In the genomic region with DNA sequence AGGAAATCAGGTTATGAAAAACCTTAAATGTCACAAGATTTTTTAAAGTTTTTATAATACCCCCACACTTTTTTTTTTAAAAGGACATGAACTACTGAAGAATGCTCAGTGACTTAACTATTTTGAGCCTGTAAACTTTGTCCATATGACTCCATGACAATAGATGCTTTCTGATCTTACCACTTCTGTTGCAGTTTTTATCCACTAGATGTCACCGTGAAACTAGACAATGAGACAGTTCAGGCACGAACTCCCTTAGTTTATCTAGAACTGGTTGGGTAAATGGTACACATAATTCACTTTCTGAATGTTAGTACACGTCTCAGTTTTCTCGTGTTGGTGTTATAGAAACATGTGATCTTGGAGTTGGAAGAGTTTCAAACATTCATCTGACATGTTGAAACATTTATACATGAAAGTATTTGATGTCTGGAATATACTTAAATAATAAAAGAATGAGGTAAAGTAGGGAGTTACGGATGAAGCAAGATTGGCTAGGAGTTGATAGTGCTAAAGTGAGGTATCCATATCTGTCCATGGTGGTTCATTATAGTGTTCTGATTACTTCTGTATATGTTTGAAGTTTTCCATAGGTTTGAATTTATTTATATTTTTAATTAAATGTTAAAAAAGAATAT, we compare ENCODE assay signal across 9 cellular contexts. TPM values are rescaled to one million over a fixed set of nuclear protein-coding genes. Genes with fewer than 3 reads are reported as not detected.
DNase-seq lines count a peak whose midpoint lies in the region; ATAC-seq and TF ChIP-seq lines count a peak whose summit lies in the region.
"Had no signal": no experiment of that assay in that cellular context is flagged by ENCODE, and none has a peak within 500 bp of the region (broad histone marks: within the 10 kb centered on the region; RNA-seq: fewer than 3 reads in every experiment).

No MANE protein-coding gene starts in this region.

- peak; percentile 89 for TF ChIP-seq CTCF in OCI-LY3 (IDR thresholded peaks at IDR 0.05; ENCODE audit: low read depth, low read length)
- peak; percentile 97 for TF ChIP-seq CTCF in chondrocyte (IDR thresholded peaks at IDR 0.05)
- TF ChIP-seq CTCF in liver (IDR thresholded peaks at IDR 0.05; ENCODE audit: low read depth, low read length, missing input control) = peak; percentile 86
- peak; percentile 47 to 85 (median 68) for TF ChIP-seq CTCF in upper lobe of left lung (IDR thresholded peaks at IDR 0.05)

- intact Hi-C loops in activated CD4-positive, alpha-beta T cell treated with anti-CD3 and anti-CD28 coated beads for 36 hours (cut with DNase I, micrococcal nuclease) = loop anchor here (1.0 to 5.0 kb wide), 7 partner anchors 149 to 441 kb away; partner anchors contain the start of gene TMEM218 (in 1 of the 2)

- H3K27me3 ChIP-seq in OCI-LY3 (ENCODE audit: low read depth, low read length) = no peaks in the 10 kb centered on the region
- H3K27me3 ChIP-seq in liver (ENCODE audit: control insufficient read depth in 4 of 4, insufficient read depth in 4 of 4, low read length in 3 of 4) = no peaks in the 10 kb centered on the region
- no peaks in the 10 kb centered on the region for H3K27me3 ChIP-seq in upper lobe of left lung

- H3K27ac Mint-ChIP-seq in activated CD4-positive, alpha-beta T cell treated with anti-CD3 and anti-CD28 coated beads for 36 hours = no peak overlapping the region
- no peak overlapping the region for H3K27ac Mint-ChIP-seq in chondrocyte (ENCODE audit: unreplicated experiment)
- H3K27ac Mint-ChIP-seq: CD8-positive, alpha-beta memory T cell had no signal

- TF ChIP-seq EP300 in upper lobe of left lung (IDR thresholded peaks at IDR 0.05) = no peak

- ATAC-seq in activated CD4-positive, alpha-beta T cell treated with anti-CD3 and anti-CD28 coated beads for 36 hours = peak; percentile 98
- ATAC-seq in GM21528 (IDR thresholded peaks at IDR 0.05; ENCODE audit: low FRiP score, unreplicated experiment) = peak; percentile 85
- peak in 1 of 2 donors; percentile 88 for ATAC-seq in upper lobe of left lung (ENCODE audit: low FRiP score in 2 of 2)

- no peaks in the 10 kb centered on the region for H3K27me3 Mint-ChIP-seq in activated CD4-positive, alpha-beta T cell treated with anti-CD3 and anti-CD28 coated beads for 36 hours
- H3K27me3 Mint-ChIP-seq in chondrocyte (ENCODE audit: low read depth) = no peaks in the 10 kb centered on the region
- H3K27me3 Mint-ChIP-seq: CD8-positive, alpha-beta memory T cell had no signal

- peaks cover 3% of the 10 kb centered on the region for H3K36me3 Mint-ChIP-seq in activated CD4-positive, alpha-beta T cell treated with anti-CD3 and anti-CD28 coated beads for 36 hours (ENCODE audit: low read depth)
- H3K36me3 Mint-ChIP-seq in chondrocyte (ENCODE audit: low read depth) = peaks cover 4% of the 10 kb centered on the region
- H3K36me3 Mint-ChIP-seq: CD8-positive, alpha-beta memory T cell had no signal

- POLR2A ChIA-PET in activated CD4-positive, alpha-beta T cell treated with anti-CD3 and anti-CD28 coated beads for 36 hours (lab: Charles Lee) = no interaction called here

- H3K27ac ChIP-seq in OCI-LY3 (ENCODE audit: low read length) (no peak overlapping the region), liver (ENCODE audit: low read depth in 1 of 2, low read length in 2 of 2) (no peak overlapping the region), upper lobe of left lung (no peak overlapping the region)

- DNase-seq in activated CD4-positive, alpha-beta T cell treated with anti-CD3 and anti-CD28 coated beads for 36 hours = no peak
- DNase-seq in activated CD4-positive, alpha-beta T cell treated with anti-CD3 and anti-CD28 coated beads for 48 hours = no peak
- peak; percentile 37 for DNase-seq in HuH-7 (ENCODE audit: low spot score)
- DNase-seq in chondrocyte (ENCODE audit: low spot score) = no peak
- no peak for DNase-seq in upper lobe of left lung

- H3K9ac ChIP-seq in OCI-LY3 (ENCODE audit: low read length) (no peak overlapping the region), liver (ENCODE audit: low read depth in 1 of 2, low read length in 2 of 2) (no peak overlapping the region)

- H4K20me1 ChIP-seq in OCI-LY3 (ENCODE audit: insufficient read depth, low read length) = no peaks in the 10 kb centered on the region

- H3K4me3 ChIP-seq in OCI-LY3 (ENCODE audit: low read length) (no peak overlapping the region), liver (ENCODE audit: low read depth in 1 of 3, low read length in 3 of 3) (no peak overlapping the region), upper lobe of left lung (no peak overlapping the region)

- CTCF ChIA-PET in activated CD4-positive, alpha-beta T cell treated with anti-CD3 and anti-CD28 coated beads for 36 hours (lab: Charles Lee) = interaction anchor here (4.8 kb wide), 1 partner anchor 180 kb away, joined by 32 read pairs; no protein-coding TSS in a partner anchor

- no peak overlapping the region for H2AFZ ChIP-seq in OCI-LY3 (ENCODE audit: low read depth, low read length)

- H3K4me1 ChIP-seq in OCI-LY3 (ENCODE audit: low read length) (no peaks in the 10 kb centered on the region), liver (ENCODE audit: control insufficient read depth in 4 of 4, insufficient read depth in 4 of 4, low read length in 3 of 4) (no peaks in the 10 kb centered on the region), upper lobe of left lung (no peaks in the 10 kb centered on the region)

- 21% methylated on average over 5 of the region's 5 CpGs for whole genome bisulfite sequencing in liver
- 20% methylated on average over 5 of the region's 5 CpGs for WGBS in upper lobe of left lung, 2 donors

- H3K9me3 ChIP-seq in OCI-LY3 (ENCODE audit: insufficient read depth, low read length) (no peaks in the 10 kb centered on the region), liver (ENCODE audit: control insufficient read depth in 4 of 4, low read length in 3 of 4) (no peaks in the 10 kb centered on the region), upper lobe of left lung (no peaks in the 10 kb centered on the region)

- no peaks in the 10 kb centered on the region for H3K36me3 ChIP-seq in OCI-LY3 (replicated peaks; ENCODE audit: low read depth, low read length)
- H3K36me3 ChIP-seq in liver (ENCODE audit: control insufficient read depth in 4 of 4, insufficient read depth in 3 of 4, low read depth in 1 of 4, low read length in 3 of 4) = no peaks in the 10 kb centered on the region
- H3K36me3 ChIP-seq in upper lobe of left lung = no peaks in the 10 kb centered on the region

- no peaks in the 10 kb centered on the region for H3K79me2 ChIP-seq in OCI-LY3 (ENCODE audit: low read length)

- no peaks in the 10 kb centered on the region for H3K9me3 Mint-ChIP-seq in activated CD4-positive, alpha-beta T cell treated with anti-CD3 and anti-CD28 coated beads for 36 hours (ENCODE audit: low read depth)
- peaks cover 2% of the 10 kb centered on the region for H3K9me3 Mint-ChIP-seq in chondrocyte (ENCODE audit: low read depth)
- H3K9me3 Mint-ChIP-seq: CD8-positive, alpha-beta memory T cell had no signal

- no peak overlapping the region for H3K4me2 ChIP-seq in OCI-LY3 (ENCODE audit: low read length)

- peak; percentile 97 to 99 for TF ChIP-seq RAD21 in liver (IDR thresholded peaks at IDR 0.05)

- no peak for TF ChIP-seq POLR2A in upper lobe of left lung (IDR thresholded peaks at IDR 0.05)

- H3K4me3 Mint-ChIP-seq in activated CD4-positive, alpha-beta T cell treated with anti-CD3 and anti-CD28 coated beads for 36 hours = no peak overlapping the region
- no peak overlapping the region for H3K4me3 Mint-ChIP-seq in chondrocyte (ENCODE audit: unreplicated experiment)
- H3K4me3 Mint-ChIP-seq: CD8-positive, alpha-beta memory T cell had no signal

- no peaks in the 10 kb centered on the region for H3K4me1 Mint-ChIP-seq in activated CD4-positive, alpha-beta T cell treated with anti-CD3 and anti-CD28 coated beads for 36 hours
- H3K4me1 Mint-ChIP-seq in chondrocyte (ENCODE audit: low read depth) = no peaks in the 10 kb centered on the region
- H3K4me1 Mint-ChIP-seq: CD8-positive, alpha-beta memory T cell had no signal

TF ChIP-seq in liver, 16 proteins besides CTCF, POLR2A, EP300 and RAD21:
- peak; percentile 40 for TF ChIP-seq YY1 (IDR thresholded peaks at IDR 0.05)
- no peak for TF ChIP-seq EGR1 (IDR thresholded peaks at IDR 0.05; ENCODE audit: low read depth in 2 of 2)

RNA-seq across cellular contexts. Expression of gene CCDC15, which starts 8.1 kb away (rescaled TPM):
- 1 to 10 TPM; 5.6 to 6.7 TPM for total RNA-seq in activated CD4-positive, alpha-beta T cell treated with anti-CD3 and anti-CD28 coated beads for 36 hours
- total RNA-seq in chondrocyte (0.90 to 3.6 TPM (median 1.2 TPM) in 3 replicates), liver (1 to 10 TPM; 1.2 to 3.5 TPM), upper lobe of left lung (1 to 10 TPM in 4 of 6 donors, under 1 TPM in 2; 0.89 to 3.1 (median 1.2) TPM)
- under 1 TPM; 0.35 to 0.60 TPM for polyA plus RNA-seq in liver

RNA-seq across cellular contexts. Expression of gene HEPACAM, which starts 26.2 kb away (rescaled TPM):
- not detected for total RNA-seq in activated CD4-positive, alpha-beta T cell treated with anti-CD3 and anti-CD28 coated beads for 36 hours
- total RNA-seq in chondrocyte (not detected in 3 replicates), liver (1 to 10 TPM in 1 of 2 donors, not detected in 1; 3.3 TPM), upper lobe of left lung (under 1 TPM in 1 of 6 donors, not detected in 5; 0.14 TPM)
- polyA plus RNA-seq in liver = 1 to 10 TPM in 1 of 2 donors, under 1 TPM in 1; 0.79 to 7.1 TPM
- total RNA-seq: CD8-positive, alpha-beta memory T cell had no signal
- polyA plus RNA-seq: CD8-positive, alpha-beta memory T cell had no signal

RNA-seq across cellular contexts. Expression of gene HEPN1, which starts 43.0 kb away (rescaled TPM):
- total RNA-seq in activated CD4-positive, alpha-beta T cell treated with anti-CD3 and anti-CD28 coated beads for 36 hours = not detected
- total RNA-seq in chondrocyte (not detected in 3 replicates), liver (not detected), upper lobe of left lung (not detected)
- 1 to 10 TPM in 1 of 2 donors, under 1 TPM in 1; 0.22 to 2.6 TPM for polyA plus RNA-seq in liver
- total RNA-seq: CD8-positive, alpha-beta memory T cell had no signal
- polyA plus RNA-seq: CD8-positive, alpha-beta memory T cell had no signal
